In the genomic region with DNA sequence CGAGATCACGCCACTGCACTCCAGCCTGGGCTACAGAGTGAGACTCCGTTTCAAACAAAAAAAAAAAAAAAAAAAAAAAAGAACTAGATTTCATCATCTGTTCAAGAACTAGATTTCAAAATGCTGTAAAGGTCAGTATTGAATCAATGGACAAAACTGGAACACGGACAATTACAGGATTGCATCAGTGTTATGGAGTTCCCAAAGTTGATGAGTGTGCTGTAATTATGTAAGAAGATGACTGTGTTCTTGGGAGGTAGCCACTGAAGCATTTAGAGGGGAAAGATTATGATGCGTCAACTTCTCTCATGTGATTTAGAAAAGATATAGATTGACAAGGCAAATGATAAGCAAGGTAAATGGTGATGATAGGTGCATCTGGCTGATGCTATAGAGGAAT, we compare ENCODE assay signal across 1 cellular context.
A peak's percentile ranks its signal among the peaks of the same experiment; 100 is the strongest.
TF ChIP-seq lines count a peak whose summit lies in the region.

No MANE protein-coding gene starts in this region.

TF ChIP-seq in liver, 16 proteins besides CTCF, POLR2A, EP300 and RAD21 (continued from another document):
- TF ChIP-seq FOXA2 (IDR thresholded peaks at IDR 0.05), result peak; percentile 73
- no peak for TF ChIP-seq EGR1 (IDR thresholded peaks at IDR 0.05; ENCODE audit: low read depth in 2 of 2)
- TF ChIP-seq ZBTB33 (IDR thresholded peaks at IDR 0.05), result peak; percentile 64
- peak; percentile 69 to 87 for TF ChIP-seq HNF4A (conservative IDR thresholded peaks at IDR 0.05)
- TF ChIP-seq, protein P1, sequence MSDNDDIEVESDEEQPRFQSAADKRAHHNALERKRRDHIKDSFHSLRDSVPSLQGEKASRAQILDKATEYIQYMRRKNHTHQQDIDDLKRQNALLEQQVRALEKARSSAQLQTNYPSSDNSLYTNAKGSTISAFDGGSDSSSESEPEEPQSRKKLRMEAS (IDR thresholded peaks at IDR 0.05), result peak; percentile 79
